Comparison of ENCODE assay signal across 8 cellular contexts in genomic region chr3:150602426-150603089, GRCh38. TPM values are rescaled to one million over a fixed set of nuclear protein-coding genes. Genes with fewer than 3 reads are reported as not detected.
DNase-seq lines count a peak whose midpoint lies in the region; ATAC-seq and TF ChIP-seq lines count a peak whose summit lies in the region.

No MANE protein-coding gene starts in this region.

- peaks cover 4% of the 10 kb centered on the region for H3K27me3 Mint-ChIP-seq in glutamatergic neuron (ENCODE audit: unreplicated experiment)

- peak overlapping the region; percentile 97 for H3K27ac Mint-ChIP-seq in glutamatergic neuron (ENCODE audit: unreplicated experiment)

- H3K9me3 Mint-ChIP-seq in glutamatergic neuron (ENCODE audit: unreplicated experiment): peaks cover 8% of the 10 kb centered on the region

- H3K4me3 Mint-ChIP-seq in glutamatergic neuron (ENCODE audit: unreplicated experiment): peak overlapping the region; percentile 98

- peak overlapping the region; percentile 83 for H3K4me2 ChIP-seq in skeletal muscle satellite cell (ENCODE audit: low read length)

- peak; percentile 15 for ATAC-seq in GM19023 (IDR thresholded peaks at IDR 0.05; ENCODE audit: unreplicated experiment)
- peak; percentile 14 for ATAC-seq in HG02798 (IDR thresholded peaks at IDR 0.05; ENCODE audit: poor library complexity, unreplicated experiment)
- peak; percentile 40 for ATAC-seq in SK-N-SH treated with all-trans-retinoic acid at 6 μM for 48 hours

- TF ChIP-seq CTCF in glutamatergic neuron (IDR thresholded peaks at IDR 0.05; ENCODE audit: partially characterized antibody, unreplicated experiment): no peak
- no peak for TF ChIP-seq CTCF in GM13976 (IDR thresholded peaks at IDR 0.05; ENCODE audit: borderline replicate concordance, control extremely low read depth, extremely low read depth, insufficient read depth, missing control alignments)

- no peaks in the 10 kb centered on the region for H3K9me3 ChIP-seq in skeletal muscle satellite cell (replicated peaks; ENCODE audit: low read length)

- peaks cover 5% of the 10 kb centered on the region for H3K36me3 ChIP-seq in skeletal muscle satellite cell (ENCODE audit: insufficient read depth, low read length)

- H3K36me3 Mint-ChIP-seq in glutamatergic neuron (ENCODE audit: unreplicated experiment): no peaks in the 10 kb centered on the region

- H3K4me1 Mint-ChIP-seq in glutamatergic neuron (ENCODE audit: low read depth, unreplicated experiment): peaks cover 28% of the 10 kb centered on the region

- DNase-seq in glutamatergic neuron (no peak), EL (no peak), SW480 (ENCODE audit: low spot score) (no peak), GM13976 (ENCODE audit: low spot score) (no peak)

- in situ Hi-C loops in GM13976 (cut with MboI; ENCODE audit: low sequenced_read_pairs, unreplicated experiment): no loop called here

- H3K9ac ChIP-seq in skeletal muscle satellite cell (ENCODE audit: low read depth, low read length): peak overlapping the region; percentile 93

- H3K27me3 ChIP-seq in skeletal muscle satellite cell (ENCODE audit: control insufficient read depth, insufficient read depth, low read length): no peaks in the 10 kb centered on the region

- peaks cover 31% of the 10 kb centered on the region for H3K4me1 ChIP-seq in skeletal muscle satellite cell (ENCODE audit: control insufficient read depth, insufficient read depth, low read length)

- peak overlapping the region; percentile 90 for H3K4me3 ChIP-seq in skeletal muscle satellite cell (ENCODE audit: low read length)

TF ChIP-seq in SK-N-SH treated with all-trans-retinoic acid at 6 μM for 48 hours, 23 proteins besides CTCF, POLR2A, EP300 and RAD21:
- TF ChIP-seq, protein P1, sequence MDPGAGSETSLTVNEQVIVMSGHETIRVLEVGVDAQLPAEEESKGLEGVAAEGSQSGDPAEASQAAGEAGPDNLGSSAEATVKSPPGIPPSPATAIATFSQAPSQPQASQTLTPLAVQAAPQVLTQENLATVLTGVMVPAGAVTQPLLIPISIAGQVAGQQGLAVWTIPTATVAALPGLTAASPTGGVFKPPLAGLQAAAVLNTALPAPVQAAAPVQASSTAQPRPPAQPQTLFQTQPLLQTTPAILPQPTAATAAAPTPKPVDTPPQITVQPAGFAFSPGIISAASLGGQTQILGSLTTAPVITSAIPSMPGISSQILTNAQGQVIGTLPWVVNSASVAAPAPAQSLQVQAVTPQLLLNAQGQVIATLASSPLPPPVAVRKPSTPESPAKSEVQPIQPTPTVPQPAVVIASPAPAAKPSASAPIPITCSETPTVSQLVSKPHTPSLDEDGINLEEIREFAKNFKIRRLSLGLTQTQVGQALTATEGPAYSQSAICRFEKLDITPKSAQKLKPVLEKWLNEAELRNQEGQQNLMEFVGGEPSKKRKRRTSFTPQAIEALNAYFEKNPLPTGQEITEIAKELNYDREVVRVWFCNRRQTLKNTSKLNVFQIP (CRISPR knock-in tag; IDR thresholded peaks at IDR 0.05; ENCODE audit: borderline replicate concordance, low read depth): no peak
- no peak for TF ChIP-seq CREB5 (CRISPR knock-in tag; IDR thresholded peaks at IDR 0.05; ENCODE audit: low read depth)
- no peak for TF ChIP-seq ZNF565 (CRISPR knock-in tag; conservative IDR thresholded peaks at IDR 0.05; ENCODE audit: low read depth)
- TF ChIP-seq SNAI2 (CRISPR knock-in tag; IDR thresholded peaks at IDR 0.05): no peak
- TF ChIP-seq PATZ1 (CRISPR knock-in tag; IDR thresholded peaks at IDR 0.05; ENCODE audit: borderline replicate concordance): no peak
- TF ChIP-seq, protein P2, sequence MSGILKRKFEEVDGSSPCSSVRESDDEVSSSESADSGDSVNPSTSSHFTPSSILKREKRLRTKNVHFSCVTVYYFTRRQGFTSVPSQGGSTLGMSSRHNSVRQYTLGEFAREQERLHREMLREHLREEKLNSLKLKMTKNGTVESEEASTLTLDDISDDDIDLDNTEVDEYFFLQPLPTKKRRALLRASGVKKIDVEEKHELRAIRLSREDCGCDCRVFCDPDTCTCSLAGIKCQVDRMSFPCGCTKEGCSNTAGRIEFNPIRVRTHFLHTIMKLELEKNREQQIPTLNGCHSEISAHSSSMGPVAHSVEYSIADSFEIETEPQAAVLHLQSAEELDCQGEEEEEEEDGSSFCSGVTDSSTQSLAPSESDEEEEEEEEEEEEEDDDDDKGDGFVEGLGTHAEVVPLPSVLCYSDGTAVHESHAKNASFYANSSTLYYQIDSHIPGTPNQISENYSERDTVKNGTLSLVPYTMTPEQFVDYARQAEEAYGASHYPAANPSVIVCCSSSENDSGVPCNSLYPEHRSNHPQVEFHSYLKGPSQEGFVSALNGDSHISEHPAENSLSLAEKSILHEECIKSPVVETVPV (CRISPR knock-in tag; IDR thresholded peaks at IDR 0.05): no peak

RNA-seq across cellular contexts. Expression of gene SELENOT, which starts 0.6 kb away (rescaled TPM):
- total RNA-seq in glutamatergic neuron (ENCODE audit: unreplicated experiment): 74.0 TPM
- 108 and 118 TPM in 2 replicates for total RNA-seq in skeletal muscle satellite cell (2012; rRNA removed)

RNA-seq across cellular contexts. Expression of gene EIF2A, which starts 56.0 kb away (rescaled TPM):
- 72.3 TPM for total RNA-seq in glutamatergic neuron (ENCODE audit: unreplicated experiment)
- 172 and 188 TPM in 2 replicates for total RNA-seq in skeletal muscle satellite cell (2012; rRNA removed)

RNA-seq across cellular contexts. Expression of gene SERP1, which starts 56.3 kb away (rescaled TPM):
- total RNA-seq in glutamatergic neuron (ENCODE audit: unreplicated experiment): 45.2 TPM
- total RNA-seq in skeletal muscle satellite cell (2012; rRNA removed): 209 and 224 TPM in 2 replicates
